ENCODE assay signal across 9 cellular contexts in the genomic region with DNA sequence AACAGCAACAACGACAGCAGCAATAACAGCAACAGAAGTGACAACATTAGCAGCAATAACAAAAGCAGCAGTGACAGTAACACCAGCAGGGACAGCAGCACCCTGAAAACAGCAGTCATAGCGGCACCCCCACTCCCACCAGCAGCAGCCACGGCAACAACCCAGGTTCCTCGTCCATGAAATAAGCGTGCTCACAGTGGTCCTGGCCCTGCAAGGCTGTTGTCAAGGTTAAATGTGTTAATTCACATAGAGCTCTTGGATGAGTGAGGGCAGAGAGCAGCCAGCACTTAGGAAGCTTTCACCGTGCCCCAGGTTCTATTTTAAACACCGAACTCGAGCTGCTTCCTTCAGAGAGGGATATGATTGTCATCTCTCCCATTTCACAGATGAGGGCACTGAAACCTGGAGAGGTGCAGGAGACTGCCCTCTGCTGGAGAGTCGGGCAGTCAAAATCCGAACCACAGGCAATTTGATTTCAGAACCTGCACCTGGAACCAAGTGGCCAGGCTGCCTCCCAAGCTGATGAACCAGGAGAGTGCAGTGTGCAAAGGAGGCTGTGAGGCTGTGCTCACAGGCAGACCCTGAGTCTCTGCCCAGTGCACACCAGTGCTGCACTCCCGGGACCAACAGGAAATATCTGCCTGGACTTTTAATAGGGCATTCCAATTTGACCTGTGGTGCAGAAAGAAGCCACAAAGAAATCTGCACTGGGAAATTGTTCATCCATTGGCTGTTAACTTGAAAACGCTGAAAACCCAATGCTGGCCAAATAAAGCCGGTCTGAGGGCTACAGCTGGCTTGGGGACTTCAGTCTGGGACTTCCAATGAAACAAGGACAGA. TPM values are rescaled to one million over a fixed set of nuclear protein-coding genes. Genes with fewer than 3 reads are reported as not detected.
A peak's percentile ranks its signal among the peaks of the same experiment; 100 is the strongest.
DNase-seq lines count a peak whose midpoint lies in the region; ATAC-seq and TF ChIP-seq lines count a peak whose summit lies in the region.
"Had no signal": no experiment of that assay in that cellular context is flagged by ENCODE, and none has a peak within 500 bp of the region (broad histone marks: within the 10 kb centered on the region; RNA-seq: fewer than 3 reads in every experiment).

No MANE protein-coding gene starts in this region.

- DNase-seq in BJ (ENCODE audit: low read depth): no peak
- DNase-seq in kidney epithelial cell (ENCODE audit: low read depth): no peak
- DNase-seq in superior temporal gyrus (ENCODE audit: extremely low spot score): no peak
- DNase-seq in iPS-NIHi11 (ENCODE audit: low spot score): no peak

- H3K27me3 ChIP-seq in BJ (ENCODE audit: control insufficient read depth, insufficient read depth, low read length) (peaks cover 2% of the 10 kb centered on the region), kidney epithelial cell (ENCODE audit: control insufficient read depth, insufficient read depth, low read length) (peaks cover 5% of the 10 kb centered on the region)

- CTCF ChIA-PET in BJ (lab: Yijun Ruan, JAX): interaction anchor here (0.7 to 2.1 kb wide), 6 partner anchors 9 to 158 kb away, joined by 3 to 7 read pairs (median 4); no protein-coding TSS in a partner anchor

- H3K4me3 ChIP-seq in BJ (ENCODE audit: low read depth, low read length) (no peak overlapping the region), GM12875 (ENCODE audit: low read depth, low read length) (no peak overlapping the region), WI38 (ENCODE audit: low read depth, low read length) (no peak overlapping the region), kidney epithelial cell (ENCODE audit: low read depth, low read length) (no peak overlapping the region)
- H3K4me3 ChIP-seq: left lung had no signal

- no peak for ATAC-seq in HG03196 (IDR thresholded peaks at IDR 0.05; ENCODE audit: unreplicated experiment)
- no peak for ATAC-seq in GM19023 (IDR thresholded peaks at IDR 0.05; ENCODE audit: unreplicated experiment)
- ATAC-seq: left lung had no signal

- TF ChIP-seq CTCF in BJ (IDR thresholded peaks at IDR 0.05; ENCODE audit: insufficient read depth, low read depth, low read length): peak; percentile 42; the same call in 1 of the 2 replicates
- peak; percentile 61 for TF ChIP-seq CTCF in GM12875 (IDR thresholded peaks at IDR 0.05; ENCODE audit: borderline replicate concordance, insufficient read depth, low read depth, low read length)
- TF ChIP-seq CTCF in WI38 (IDR thresholded peaks at IDR 0.05; ENCODE audit: low read depth, low read length): peak; percentile 40
- TF ChIP-seq CTCF in kidney epithelial cell (IDR thresholded peaks at IDR 0.05; ENCODE audit: insufficient read depth, low read length, poor library complexity, severe bottlenecking): peak; percentile 29

- H3K36me3 ChIP-seq in BJ (ENCODE audit: control insufficient read depth, insufficient read depth, low read length): no peaks in the 10 kb centered on the region
- no peaks in the 10 kb centered on the region for H3K36me3 ChIP-seq in kidney epithelial cell (ENCODE audit: control insufficient read depth, insufficient read depth, low read length)
- H3K36me3 ChIP-seq: left lung had no signal

- POLR2A ChIA-PET in BJ (lab: Charles Lee): no interaction called here

RNA-seq across cellular contexts. Expression of gene FGF3, which starts 22.9 kb away (rescaled TPM):
- not detected in 2 replicates for polyA plus RNA-seq in BJ (2011; rRNA removed)
- not detected in 2 replicates for polyA minus RNA-seq in BJ (2011; rRNA and poly(A)+ RNA removed)
- total RNA-seq in kidney epithelial cell: not detected in 2 replicates
- total RNA-seq: left lung had no signal
